Comparison of ENCODE assay signal across 15 cellular contexts in genomic region chr1:95304803-95305202, GRCh38.
"Had no signal": no experiment of that assay in that cellular context is flagged by ENCODE, and none has a peak within 500 bp of the region (broad histone marks: within the 10 kb centered on the region; RNA-seq: fewer than 3 reads in every experiment).

No MANE protein-coding gene starts in this region.

- H3K4me3 ChIP-seq: hepatocyte, testis, tibial nerve had no signal

- H3K27me3 ChIP-seq: hepatocyte, neutrophil, testis, tibial nerve had no signal

- H3K9me3 ChIP-seq: neutrophil, testis, tibial nerve had no signal

- H3K36me3 ChIP-seq: neutrophil, tibial nerve had no signal

- H3K4me1 ChIP-seq: testis, tibial nerve had no signal

- FAIRE-seq: endometrium had no signal

- H3K27ac ChIP-seq: hepatocyte, neutrophil, testis, tibial nerve had no signal

- ATAC-seq: naive thymus-derived CD8-positive, alpha-beta T cell; sciatic nerve; stimulated activated naive B cell treated with anti-CD40 and anti-IgM and Interleukin-4, amounts not matched to agents 10 μg/mL and 1 μg/mL and 100 μg/mL, for 72 hours; stimulated activated naive CD8-positive, alpha-beta T cell treated with anti-CD3 and anti-CD28 coated beads, Interleukin-15, amount 100 ng/mL, for 72 hours had no signal

- DNase-seq: effector memory CD4-positive, alpha-beta T cell; foreskin melanocyte; head of caudate nucleus; naive thymus-derived CD8-positive, alpha-beta T cell; posterior cingulate gyrus; stimulated activated CD4-positive, alpha-beta T cell treated with anti-CD3 and anti-CD28 coated beads, Interleukin-2, amount 100 ng/mL, for 24 hours; stimulated activated CD4-positive, alpha-beta T cell treated with anti-CD3 and anti-CD28 coated beads, Interleukin-4, amount 100 ng/mL, for 4 hours; stimulated activated naive B cell treated with anti-CD40 and anti-IgM and Interleukin-4, amounts not matched to agents 10 μg/mL and 1 μg/mL and 100 μg/mL, for 72 hours; stimulated activated naive CD8-positive, alpha-beta T cell treated with anti-CD3 and anti-CD28 coated beads, Interleukin-15, amount 100 ng/mL, for 72 hours; testis had no signal
